ENCODE assay signal across 12 cellular contexts in genomic region chr9:113399646-113400200, GRCh38. TPM values are rescaled to one million over a fixed set of nuclear protein-coding genes. Genes with fewer than 3 reads are reported as not detected.
DNase-seq lines count a peak whose midpoint lies in the region; ATAC-seq and TF ChIP-seq lines count a peak whose summit lies in the region.
"Had no signal": no experiment of that assay in that cellular context is flagged by ENCODE, and none has a peak within 500 bp of the region (broad histone marks: within the 10 kb centered on the region; RNA-seq: fewer than 3 reads in every experiment).

No MANE protein-coding gene starts in this region.

- H3K9me3 ChIP-seq in mesodermal cell (ENCODE audit: control insufficient read depth, low read length) (no peaks in the 10 kb centered on the region), WERI-Rb-1 (ENCODE audit: severe bottlenecking) (no peaks in the 10 kb centered on the region)

- TF ChIP-seq CTCF in WERI-Rb-1 (IDR thresholded peaks at IDR 0.05; ENCODE audit: low read depth, low read length) (no peak), foreskin keratinocyte (conservative IDR thresholded peaks at IDR 0.05) (no peak)

- ATAC-seq in stimulated activated naive CD8-positive, alpha-beta T cell treated with anti-CD3 and anti-CD28 coated beads, Interleukin-15, Interleukin-2, amounts not matched to agents 100 U/mL and 50 U/mL, for 24 hours = no peak
- ATAC-seq in HG03460 (IDR thresholded peaks at IDR 0.05; ENCODE audit: unreplicated experiment) (no peak), foreskin keratinocyte (no peak)

- H3K36me3 ChIP-seq in mesodermal cell (ENCODE audit: control insufficient read depth, insufficient read depth, low read length) = peaks cover 6% of the 10 kb centered on the region
- H3K36me3 ChIP-seq in WERI-Rb-1 = peaks cover 12% of the 10 kb centered on the region

- H3K27me3 ChIP-seq in WERI-Rb-1 (ENCODE audit: insufficient read depth, low read depth, severe bottlenecking) (no peaks in the 10 kb centered on the region), foreskin keratinocyte (no peaks in the 10 kb centered on the region)

- H3K4me3 ChIP-seq in mesodermal cell (ENCODE audit: extremely low read depth, insufficient read depth, low read length, poor library complexity, severe bottlenecking) = peak overlapping the region; percentile 90
- H3K4me3 ChIP-seq in WERI-Rb-1 (ENCODE audit: low read depth, low read length) = no peak overlapping the region

- DNase-seq in stimulated activated naive CD8-positive, alpha-beta T cell treated with anti-CD3 and anti-CD28 coated beads, Interleukin-15, Interleukin-2, amounts not matched to agents 100 U/mL and 50 U/mL, for 24 hours = no peak
- DNase-seq in activated naive CD8-positive, alpha-beta T cell treated with anti-CD3 and anti-CD28 coated beads for 36 hours = no peak
- no peak for DNase-seq in NCI-H1105 (lab: John Stamatoyannopoulos, UW)
- DNase-seq in WERI-Rb-1 = no peak
- DNase-seq in foreskin keratinocyte = no peak
- DNase-seq: EL; NCI-H1930; stimulated activated CD4-positive, alpha-beta T cell treated with anti-CD3 and anti-CD28 coated beads, Interleukin-4, amount 100 ng/mL, for 1 hour; T1000 had no signal

- peaks cover 4% of the 10 kb centered on the region for H3K36me3 Mint-ChIP-seq in stimulated activated naive CD8-positive, alpha-beta T cell treated with anti-CD3 and anti-CD28 coated beads, Interleukin-15, Interleukin-2, amounts not matched to agents 100 ng/mL and 50 ng/mL, for 24 hours (ENCODE audit: low read depth)
- no peaks in the 10 kb centered on the region for H3K36me3 Mint-ChIP-seq in activated naive CD8-positive, alpha-beta T cell treated with anti-CD3 and anti-CD28 coated beads for 36 hours

- peak overlapping the region; percentile 78 for H3K4me3 Mint-ChIP-seq in stimulated activated naive CD8-positive, alpha-beta T cell treated with anti-CD3 and anti-CD28 coated beads, Interleukin-15, Interleukin-2, amounts not matched to agents 100 ng/mL and 50 ng/mL, for 24 hours
- peak overlapping the region; percentile 72 for H3K4me3 Mint-ChIP-seq in activated naive CD8-positive, alpha-beta T cell treated with anti-CD3 and anti-CD28 coated beads for 36 hours

- WGBS in mesodermal cell (ENCODE audit: insufficient coverage in 2 of 2), 2 experiments = 83 to 100% methylated on average over 1 to 3 of the region's 3 CpGs

- no peak overlapping the region for H3K27ac ChIP-seq in mesodermal cell (ENCODE audit: low read depth, low read length, severe bottlenecking)
- no peak overlapping the region for H3K27ac ChIP-seq in WERI-Rb-1
- no peak overlapping the region for H3K27ac ChIP-seq in foreskin keratinocyte

- peaks cover 41% of the 10 kb centered on the region for H3K4me1 ChIP-seq in mesodermal cell (ENCODE audit: control insufficient read depth, insufficient read depth, low read length, poor library complexity, severe bottlenecking)
- H3K4me1 ChIP-seq in foreskin keratinocyte = peaks cover 11% of the 10 kb centered on the region

- peaks cover 20% of the 10 kb centered on the region for H3K4me1 Mint-ChIP-seq in stimulated activated naive CD8-positive, alpha-beta T cell treated with anti-CD3 and anti-CD28 coated beads, Interleukin-15, Interleukin-2, amounts not matched to agents 100 ng/mL and 50 ng/mL, for 24 hours (ENCODE audit: low read depth)
- H3K4me1 Mint-ChIP-seq in activated naive CD8-positive, alpha-beta T cell treated with anti-CD3 and anti-CD28 coated beads for 36 hours = peaks cover 25% of the 10 kb centered on the region

- H3K9me3 Mint-ChIP-seq in stimulated activated naive CD8-positive, alpha-beta T cell treated with anti-CD3 and anti-CD28 coated beads, Interleukin-15, Interleukin-2, amounts not matched to agents 100 ng/mL and 50 ng/mL, for 24 hours = no peaks in the 10 kb centered on the region
- H3K9me3 Mint-ChIP-seq in activated naive CD8-positive, alpha-beta T cell treated with anti-CD3 and anti-CD28 coated beads for 36 hours = no peaks in the 10 kb centered on the region

- H3K27me3 Mint-ChIP-seq in stimulated activated naive CD8-positive, alpha-beta T cell treated with anti-CD3 and anti-CD28 coated beads, Interleukin-15, Interleukin-2, amounts not matched to agents 100 ng/mL and 50 ng/mL, for 24 hours = no peaks in the 10 kb centered on the region
- no peaks in the 10 kb centered on the region for H3K27me3 Mint-ChIP-seq in activated naive CD8-positive, alpha-beta T cell treated with anti-CD3 and anti-CD28 coated beads for 36 hours

- H3K27ac Mint-ChIP-seq in stimulated activated naive CD8-positive, alpha-beta T cell treated with anti-CD3 and anti-CD28 coated beads, Interleukin-15, Interleukin-2, amounts not matched to agents 100 ng/mL and 50 ng/mL, for 24 hours = peak overlapping the region; percentile 19
- H3K27ac Mint-ChIP-seq in activated naive CD8-positive, alpha-beta T cell treated with anti-CD3 and anti-CD28 coated beads for 36 hours = peak overlapping the region; percentile 17

RNA-seq across cellular contexts. Expression of gene ALAD, which starts 1.4 kb away (rescaled TPM):
- 10 to 100 TPM; 12.9 to 14.9 TPM for total RNA-seq in activated naive CD8-positive, alpha-beta T cell treated with anti-CD3 and anti-CD28 coated beads for 36 hours
- 25.9 TPM for polyA plus RNA-seq in mesodermal cell (2013, experiment 1 of 2)
- 25.9 TPM for polyA plus RNA-seq in mesodermal cell (2013, experiment 2 of 2)
- total RNA-seq in foreskin keratinocyte = 10.6 and 12.0 TPM in 2 replicates
- 8.2 and 8.9 TPM in 2 replicates for polyA plus RNA-seq in foreskin keratinocyte

RNA-seq across cellular contexts. Expression of gene POLE3, which starts 10.8 kb away (rescaled TPM):
- 10 to 100 TPM; 94.2 to 97.8 TPM for total RNA-seq in activated naive CD8-positive, alpha-beta T cell treated with anti-CD3 and anti-CD28 coated beads for 36 hours
- 43.3 TPM for polyA plus RNA-seq in mesodermal cell (2013, experiment 1 of 2)
- 39.5 TPM for polyA plus RNA-seq in mesodermal cell (2013, experiment 2 of 2)
- total RNA-seq in foreskin keratinocyte = 63.7 and 67.4 TPM in 2 replicates
- polyA plus RNA-seq in foreskin keratinocyte = 58.9 and 70.0 TPM in 2 replicates

RNA-seq across cellular contexts. Expression of gene C9orf43, which starts 10.8 kb away (rescaled TPM):
- total RNA-seq in activated naive CD8-positive, alpha-beta T cell treated with anti-CD3 and anti-CD28 coated beads for 36 hours = 1 to 10 TPM in 1 of 2 experiments, under 1 TPM in 1; 0.99 to 1.0 TPM
- 0.18 TPM for polyA plus RNA-seq in mesodermal cell (2013, experiment 1 of 2)
- polyA plus RNA-seq in mesodermal cell (2013, experiment 2 of 2) = 0.25 TPM
- 0.34 and 0.42 TPM in 2 replicates for total RNA-seq in foreskin keratinocyte
- polyA plus RNA-seq in foreskin keratinocyte = 0.32 and 0.39 TPM in 2 replicates

RNA-seq across cellular contexts. Expression of gene HDHD3, which starts 22.9 kb away (rescaled TPM):
- 10 to 100 TPM; 12.2 to 14.4 TPM for total RNA-seq in activated naive CD8-positive, alpha-beta T cell treated with anti-CD3 and anti-CD28 coated beads for 36 hours
- 7.8 TPM for polyA plus RNA-seq in mesodermal cell (2013, experiment 1 of 2)
- polyA plus RNA-seq in mesodermal cell (2013, experiment 2 of 2) = 11.1 TPM
- 11.9 and 12.3 TPM in 2 replicates for total RNA-seq in foreskin keratinocyte
- 17.1 and 18.6 TPM in 2 replicates for polyA plus RNA-seq in foreskin keratinocyte

RNA-seq across cellular contexts. Expression of gene BSPRY, which starts 50.4 kb away (rescaled TPM):
- 10 to 100 TPM; 11.7 to 12.2 TPM for total RNA-seq in activated naive CD8-positive, alpha-beta T cell treated with anti-CD3 and anti-CD28 coated beads for 36 hours
- polyA plus RNA-seq in mesodermal cell (2013, experiment 1 of 2) = not detected
- polyA plus RNA-seq in mesodermal cell (2013, experiment 2 of 2) = not detected
- 0.04 TPM in 1 of 2 replicates, not detected in the other for total RNA-seq in foreskin keratinocyte
- 0.03 and 0.06 TPM in 2 replicates for polyA plus RNA-seq in foreskin keratinocyte
